Comparison of ENCODE assay signal across 29 cellular contexts in genomic region chr4:100839712-100840111, GRCh38.
"Had no signal": no experiment of that assay in that cellular context is flagged by ENCODE, and none has a peak within 500 bp of the region (broad histone marks: within the 10 kb centered on the region; RNA-seq: fewer than 3 reads in every experiment).

No MANE protein-coding gene starts in this region.

- H3K4me1 Mint-ChIP-seq: stimulated activated effector memory CD8-positive, alpha-beta T cell treated with anti-CD3 and anti-CD28 coated beads, Interleukin-12 subunit alpha, Interleukin-12 subunit beta, amount 100 ng/mL, for 72 hours; stimulated activated memory B cell treated with anti-CD40 and anti-IgM and Interleukin-4, amounts not matched to agents 10 μg/mL and 1 μg/mL and 100 μg/mL, for 72 hours; stimulated activated naive B cell treated with anti-CD40 and anti-IgM and Interleukin-4, amounts not matched to agents 10 μg/mL and 1 μg/mL and 100 μg/mL, for 72 hours; stimulated activated naive CD8-positive, alpha-beta T cell treated with anti-CD3 and anti-CD28 coated beads, Interleukin-15, amount 100 ng/mL, for 72 hours had no signal

- H3K36me3 Mint-ChIP-seq: stimulated activated effector memory CD8-positive, alpha-beta T cell treated with anti-CD3 and anti-CD28 coated beads, Interleukin-12 subunit alpha, Interleukin-12 subunit beta, amount 100 ng/mL, for 72 hours; stimulated activated memory B cell treated with anti-CD40 and anti-IgM and Interleukin-4, amounts not matched to agents 10 μg/mL and 1 μg/mL and 100 μg/mL, for 72 hours; stimulated activated naive B cell treated with anti-CD40 and anti-IgM and Interleukin-4, amounts not matched to agents 10 μg/mL and 1 μg/mL and 100 μg/mL, for 72 hours; type B pancreatic cell had no signal

- DNase-seq: stimulated activated CD4-positive, alpha-beta T cell treated with anti-CD3 and anti-CD28 coated beads, Interleukin-2, amount 100 ng/mL, for 48 hours; stimulated activated CD4-positive, alpha-beta T cell treated with anti-CD3 and anti-CD28 coated beads, Interleukin-4, amount 100 ng/mL, for 1 hour; stimulated activated CD4-positive, alpha-beta T cell treated with anti-CD3 and anti-CD28 coated beads, Interleukin-4, amount 100 ng/mL, for 24 hours; stimulated activated CD4-positive, alpha-beta T cell treated with anti-CD3 and anti-CD28 coated beads, Interleukin-4, amount 100 ng/mL, for 4 hours; stimulated activated CD8-positive, alpha-beta memory T cell treated with anti-CD3 and anti-CD28 coated beads, Interleukin-4, amount 100 ng/mL, for 48 hours; stimulated activated naive B cell treated with anti-CD40 and anti-IgM and Interleukin-4, amounts not matched to agents 10 μg/mL and 1 μg/mL and 100 μg/mL, for 72 hours; stimulated activated naive CD4-positive, alpha-beta T cell; stimulated activated naive CD4-positive, alpha-beta T cell treated with Interleukin-2 at 50 U/mL for 16 hours; stimulated activated naive CD8-positive, alpha-beta T cell treated with anti-CD3 and anti-CD28 coated beads, Interleukin-15, amount 100 ng/mL, for 72 hours; stimulated activated naive CD8-positive, alpha-beta T cell treated with anti-CD3 and anti-CD28 coated beads, Interleukin-15, Interleukin-2, amounts not matched to agents 100 U/mL and 50 U/mL, for 24 hours; stomach; substantia nigra; testis; thyroid gland; tibial artery; transverse colon; trophoblast cell; upper lobe of left lung; upper lobe of right lung; uterus had no signal

- H3K4me1 ChIP-seq: stomach, suprapubic skin, testis, thyroid gland, tibial artery, tibial nerve, transverse colon, upper lobe of left lung, upper lobe of right lung, uterus, vagina had no signal

- ATAC-seq: stimulated activated effector memory CD8-positive, alpha-beta T cell treated with anti-CD3 and anti-CD28 coated beads, Interleukin-12 subunit alpha, Interleukin-12 subunit beta, amount 100 ng/mL, for 72 hours; stimulated activated memory B cell treated with anti-CD40 and anti-IgM and Interleukin-4, amounts not matched to agents 10 μg/mL and 1 μg/mL and 100 μg/mL, for 72 hours; stimulated activated naive B cell treated with anti-CD40 and anti-IgM and Interleukin-4, amounts not matched to agents 10 μg/mL and 1 μg/mL and 100 μg/mL, for 72 hours; stimulated activated naive CD8-positive, alpha-beta T cell treated with anti-CD3 and anti-CD28 coated beads, Interleukin-15, amount 100 ng/mL, for 72 hours; stimulated activated naive CD8-positive, alpha-beta T cell treated with anti-CD3 and anti-CD28 coated beads, Interleukin-15, Interleukin-2, amounts not matched to agents 100 U/mL and 50 U/mL, for 24 hours; upper lobe of right lung had no signal

- H3K9me3 ChIP-seq: stomach, suprapubic skin, testis, thoracic aorta, thyroid gland, tibial artery, tibial nerve, transverse colon, upper lobe of left lung, upper lobe of right lung, uterus, vagina had no signal

- FAIRE-seq: urothelium cell line had no signal

- H3K27ac ChIP-seq: stomach, suprapubic skin, testis, thoracic aorta, thyroid gland, tibial artery, tibial nerve, transverse colon, upper lobe of left lung, upper lobe of right lung, uterus, vagina had no signal

- H3K4me3 ChIP-seq: stomach, suprapubic skin, testis, thoracic aorta, thyroid gland, tibial artery, tibial nerve, transverse colon, upper lobe of left lung, upper lobe of right lung, uterus, vagina had no signal

- H3K27me3 Mint-ChIP-seq: type B pancreatic cell had no signal

- H3K9me3 Mint-ChIP-seq: stimulated activated memory B cell treated with anti-CD40 and anti-IgM and Interleukin-4, amounts not matched to agents 10 μg/mL and 1 μg/mL and 100 μg/mL, for 72 hours; stimulated activated naive B cell treated with anti-CD40 and anti-IgM and Interleukin-4, amounts not matched to agents 10 μg/mL and 1 μg/mL and 100 μg/mL, for 72 hours; stimulated activated naive CD8-positive, alpha-beta T cell treated with anti-CD3 and anti-CD28 coated beads, Interleukin-15, amount 100 ng/mL, for 72 hours; stimulated activated naive CD8-positive, alpha-beta T cell treated with anti-CD3 and anti-CD28 coated beads, Interleukin-15, Interleukin-2, amounts not matched to agents 100 ng/mL and 50 ng/mL, for 24 hours; type B pancreatic cell had no signal

- H3K4me3 Mint-ChIP-seq: stimulated activated effector memory CD8-positive, alpha-beta T cell treated with anti-CD3 and anti-CD28 coated beads, Interleukin-12 subunit alpha, Interleukin-12 subunit beta, amount 100 ng/mL, for 72 hours; stimulated activated memory B cell treated with anti-CD40 and anti-IgM and Interleukin-4, amounts not matched to agents 10 μg/mL and 1 μg/mL and 100 μg/mL, for 72 hours; stimulated activated naive B cell treated with anti-CD40 and anti-IgM and Interleukin-4, amounts not matched to agents 10 μg/mL and 1 μg/mL and 100 μg/mL, for 72 hours; stimulated activated naive CD8-positive, alpha-beta T cell treated with anti-CD3 and anti-CD28 coated beads, Interleukin-15, amount 100 ng/mL, for 72 hours; stimulated activated naive CD8-positive, alpha-beta T cell treated with anti-CD3 and anti-CD28 coated beads, Interleukin-15, Interleukin-2, amounts not matched to agents 100 ng/mL and 50 ng/mL, for 24 hours; type B pancreatic cell had no signal

- H3K36me3 ChIP-seq: stomach, suprapubic skin, thoracic aorta, thyroid gland, tibial artery, tibial nerve, transverse colon, upper lobe of left lung, upper lobe of right lung, uterus, vagina had no signal

- H3K27ac Mint-ChIP-seq: stimulated activated effector memory CD8-positive, alpha-beta T cell treated with anti-CD3 and anti-CD28 coated beads, Interleukin-12 subunit alpha, Interleukin-12 subunit beta, amount 100 ng/mL, for 72 hours; stimulated activated memory B cell treated with anti-CD40 and anti-IgM and Interleukin-4, amounts not matched to agents 10 μg/mL and 1 μg/mL and 100 μg/mL, for 72 hours; stimulated activated naive B cell treated with anti-CD40 and anti-IgM and Interleukin-4, amounts not matched to agents 10 μg/mL and 1 μg/mL and 100 μg/mL, for 72 hours; stimulated activated naive CD8-positive, alpha-beta T cell treated with anti-CD3 and anti-CD28 coated beads, Interleukin-15, amount 100 ng/mL, for 72 hours; stimulated activated naive CD8-positive, alpha-beta T cell treated with anti-CD3 and anti-CD28 coated beads, Interleukin-15, Interleukin-2, amounts not matched to agents 100 ng/mL and 50 ng/mL, for 24 hours; type B pancreatic cell had no signal

- H3K27me3 ChIP-seq: stomach, suprapubic skin, testis, thyroid gland, tibial artery, tibial nerve, transverse colon, upper lobe of left lung, upper lobe of right lung, uterus, vagina had no signal
